In the genomic region with DNA sequence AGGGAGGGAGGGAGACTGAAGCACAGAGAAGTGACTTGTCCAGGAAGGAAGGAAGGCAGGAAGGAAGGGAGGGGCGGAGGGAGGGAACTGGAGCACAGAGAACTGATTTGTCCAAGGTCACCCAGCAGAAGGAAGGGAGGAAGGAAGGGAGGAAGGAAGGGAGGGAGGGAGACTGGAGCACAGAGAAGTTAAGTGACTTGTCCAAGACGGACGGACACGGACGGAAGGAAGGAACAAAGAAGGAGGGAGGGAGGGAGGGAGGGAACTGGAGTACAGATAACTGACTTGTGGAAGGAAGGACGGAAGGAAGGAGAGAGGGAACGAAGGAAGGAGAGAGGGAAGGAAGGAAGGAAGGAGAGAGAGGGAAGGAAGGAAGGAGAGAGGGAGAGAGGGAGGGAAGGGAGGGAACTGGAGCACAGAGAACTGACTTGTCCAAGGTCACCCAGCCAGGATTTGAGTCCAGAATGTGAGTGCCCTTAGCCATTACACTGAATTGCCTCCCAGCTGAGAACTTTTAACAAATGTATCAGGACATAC, we compare ENCODE assay signal across 9 cellular contexts. TPM values are rescaled to one million over a fixed set of nuclear protein-coding genes. Genes with fewer than 3 reads are reported as not detected.
DNase-seq lines count a peak whose midpoint lies in the region; ATAC-seq and TF ChIP-seq lines count a peak whose summit lies in the region.
"Had no signal": no experiment of that assay in that cellular context is flagged by ENCODE, and none has a peak within 500 bp of the region (broad histone marks: within the 10 kb centered on the region; RNA-seq: fewer than 3 reads in every experiment).

No MANE protein-coding gene starts in this region.

- no peak for DNase-seq in activated CD8-positive, alpha-beta memory T cell treated with anti-CD3 and anti-CD28 coated beads, Interleukin-2, amount 10 ng/mL, durations not matched to agents 7 days and 5 days
- no peak for DNase-seq in activated CD8-positive, alpha-beta memory T cell treated with anti-CD3 and anti-CD28 coated beads, Interleukin-2, amount 50 U/mL, for 48 hours
- DNase-seq in RPMI7951 (ENCODE audit: low read depth): peak; percentile 56
- DNase-seq in fibroblast of mammary gland (ENCODE audit: low read depth): peak; percentile 62
- no peak for DNase-seq in suprapubic skin (ENCODE audit: low spot score in 2 of 2)
- DNase-seq in activated CD4-positive, alpha-beta T cell treated with anti-CD3 and anti-CD28 coated beads, Interleukin-2, amount 50 U/mL, for 4 hours: no peak
- no peak for DNase-seq in activated effector memory CD4-positive, alpha-beta T cell treated with Interleukin-2 at 50 U/mL for 16 hours
- no peak for DNase-seq in NOMO-1 (lab: John Stamatoyannopoulos, UW; ENCODE audit: unreplicated experiment in 2 of 2)
- DNase-seq: NCI-H2081 treated with DMSO at 0.1 percent for 48 hours had no signal

- 33% methylated on average over 7 of the region's 7 CpGs for WGBS in suprapubic skin

- H3K27me3 Mint-ChIP-seq in activated CD8-positive, alpha-beta memory T cell treated with anti-CD3 and anti-CD28 coated beads, Interleukin-2, amount 10 ng/mL, durations not matched to agents 7 days and 5 days: peaks cover 2% of the 10 kb centered on the region

- peak overlapping the region; percentile 21 for H3K27ac ChIP-seq in suprapubic skin

- H3K4me1 Mint-ChIP-seq in activated CD8-positive, alpha-beta memory T cell treated with anti-CD3 and anti-CD28 coated beads, Interleukin-2, amount 10 ng/mL, durations not matched to agents 7 days and 5 days: peaks cover 22% of the 10 kb centered on the region

- H3K9me3 ChIP-seq in suprapubic skin: no peaks in the 10 kb centered on the region

- H3K4me3 ChIP-seq in fibroblast of mammary gland (ENCODE audit: control insufficient read depth, low read depth, low read length): peak overlapping the region; percentile 86
- H3K4me3 ChIP-seq in suprapubic skin: peak overlapping the region; percentile 80

- no peaks in the 10 kb centered on the region for H3K9me3 Mint-ChIP-seq in activated CD8-positive, alpha-beta memory T cell treated with anti-CD3 and anti-CD28 coated beads, Interleukin-2, amount 10 ng/mL, durations not matched to agents 7 days and 5 days (ENCODE audit: low read depth)

- peak overlapping the region; percentile 41 for H3K4me3 Mint-ChIP-seq in activated CD8-positive, alpha-beta memory T cell treated with anti-CD3 and anti-CD28 coated beads, Interleukin-2, amount 10 ng/mL, durations not matched to agents 7 days and 5 days

- H3K4me1 ChIP-seq in suprapubic skin: peaks cover 42% of the 10 kb centered on the region

- H3K36me3 Mint-ChIP-seq in activated CD8-positive, alpha-beta memory T cell treated with anti-CD3 and anti-CD28 coated beads, Interleukin-2, amount 10 ng/mL, durations not matched to agents 7 days and 5 days: peaks cover 5% of the 10 kb centered on the region

- TF ChIP-seq CTCF in fibroblast of mammary gland (conservative IDR thresholded peaks at IDR 0.05; ENCODE audit: control insufficient read depth, insufficient read depth, low read depth, low read length) (no peak), suprapubic skin (IDR thresholded peaks at IDR 0.05) (no peak)

- H3K27me3 ChIP-seq in suprapubic skin: no peaks in the 10 kb centered on the region

- TF ChIP-seq EP300 in suprapubic skin (IDR thresholded peaks at IDR 0.05): no peak

- no peak for TF ChIP-seq POLR2A in suprapubic skin (IDR thresholded peaks at IDR 0.05)

- H3K36me3 ChIP-seq in suprapubic skin: no peaks in the 10 kb centered on the region

- H3K27ac Mint-ChIP-seq in activated CD8-positive, alpha-beta memory T cell treated with anti-CD3 and anti-CD28 coated beads, Interleukin-2, amount 10 ng/mL, durations not matched to agents 7 days and 5 days: no peak overlapping the region

- CTCF ChIA-PET in activated CD8-positive, alpha-beta memory T cell treated with anti-CD3 and anti-CD28 coated beads, Interleukin-2, amount 10 ng/mL, durations not matched to agents 7 days and 5 days (lab: Charles Lee): interaction anchor here (1.0 kb wide), 1 partner anchor 86 kb away, joined by 3 read pairs; no protein-coding TSS in a partner anchor

- ATAC-seq in activated CD8-positive, alpha-beta memory T cell treated with anti-CD3 and anti-CD28 coated beads, Interleukin-2, amount 10 ng/mL, durations not matched to agents 7 days and 5 days: no peak

RNA-seq across cellular contexts. Expression of a gene that starts 1.5 kb away (rescaled TPM):
- total RNA-seq in activated CD8-positive, alpha-beta memory T cell treated with anti-CD3 and anti-CD28 coated beads, Interleukin-2, amount 10 ng/mL, durations not matched to agents 7 days and 5 days: 10 to 100 TPM in 1 of 2 experiments, 1 to 10 TPM in 1; 9.8 to 26.2 TPM
- 36.5 and 43.5 TPM in 2 replicates for total RNA-seq in RPMI7951 (2014; rRNA removed; shearing (Covaris generic))
- total RNA-seq in suprapubic skin: 10 to 100 TPM; 28.5 to 43.0 (median 33.7) TPM

Comparison
In these comparisons a context has a peak if more than half of its experiments do, and no peak if none do; other contexts are left out.
1. DNase-seq: peak in RPMI7951 (single experiment) and fibroblast of mammary gland (single experiment); none in activated CD8-positive, alpha-beta memory T cell treated with anti-CD3 and anti-CD28 coated beads, Interleukin-2, amount 10 ng/mL, durations not matched to agents 7 days and 5 days (single experiment), activated CD8-positive, alpha-beta memory T cell treated with anti-CD3 and anti-CD28 coated beads, Interleukin-2, amount 50 U/mL, for 48 hours (single experiment), suprapubic skin (0 of 2), activated CD4-positive, alpha-beta T cell treated with anti-CD3 and anti-CD28 coated beads, Interleukin-2, amount 50 U/mL, for 4 hours (0 of 2), activated effector memory CD4-positive, alpha-beta T cell treated with Interleukin-2 at 50 U/mL for 16 hours (single experiment) and NOMO-1 (0 of 2).